ENCODE assay signal across 12 cellular contexts in genomic region chr10:49152037-49152436, GRCh38. TPM values are rescaled to one million over a fixed set of nuclear protein-coding genes. Genes with fewer than 3 reads are reported as not detected.
"Had no signal": no experiment of that assay in that cellular context is flagged by ENCODE, and none has a peak within 500 bp of the region (broad histone marks: within the 10 kb centered on the region; RNA-seq: fewer than 3 reads in every experiment).

No MANE protein-coding gene starts in this region.

- H2AFZ ChIP-seq: GM23248 had no signal

- H3K27ac ChIP-seq: GM23248, HL-60, KMS-11 had no signal

- ATAC-seq: HCT116, HepG2 had no signal

- H3K4me3 ChIP-seq: GM23248, HAP-1 had no signal

- H3K4me1 ChIP-seq: HAP-1 had no signal

- H3K36me3 ChIP-seq: HAP-1 had no signal

- H3K9me3 ChIP-seq: HAP-1 had no signal

- FAIRE-seq: HepG2 had no signal

- H3K4me2 ChIP-seq: KMS-11 had no signal

- DNase-seq: GM23248, GOT3, H7, HFFc6, KBM-7 had no signal

- H3K9ac ChIP-seq: GM23248, KMS-11 had no signal

RNA-seq across cellular contexts. Expression of gene FAM170B, which starts 18.2 kb away (rescaled TPM):
- total RNA-seq: GM23248, H4, H7, HepG2, HFFc6, HT1080 had no signal
- polyA plus RNA-seq: GM23248, HepG2 had no signal

RNA-seq across cellular contexts. Expression of gene TMEM273, which starts 36.2 kb away (rescaled TPM):
- total RNA-seq: GM23248, H7, HepG2, HFFc6, HT1080 had no signal
- polyA plus RNA-seq: GM23248, HepG2 had no signal

RNA-seq across cellular contexts. Expression of gene VSTM4, which starts 36.7 kb away (rescaled TPM):
- total RNA-seq: HepG2 had no signal
- polyA plus RNA-seq: HepG2 had no signal
